ENCODE assay signal across 1 cellular context in the genomic region with DNA sequence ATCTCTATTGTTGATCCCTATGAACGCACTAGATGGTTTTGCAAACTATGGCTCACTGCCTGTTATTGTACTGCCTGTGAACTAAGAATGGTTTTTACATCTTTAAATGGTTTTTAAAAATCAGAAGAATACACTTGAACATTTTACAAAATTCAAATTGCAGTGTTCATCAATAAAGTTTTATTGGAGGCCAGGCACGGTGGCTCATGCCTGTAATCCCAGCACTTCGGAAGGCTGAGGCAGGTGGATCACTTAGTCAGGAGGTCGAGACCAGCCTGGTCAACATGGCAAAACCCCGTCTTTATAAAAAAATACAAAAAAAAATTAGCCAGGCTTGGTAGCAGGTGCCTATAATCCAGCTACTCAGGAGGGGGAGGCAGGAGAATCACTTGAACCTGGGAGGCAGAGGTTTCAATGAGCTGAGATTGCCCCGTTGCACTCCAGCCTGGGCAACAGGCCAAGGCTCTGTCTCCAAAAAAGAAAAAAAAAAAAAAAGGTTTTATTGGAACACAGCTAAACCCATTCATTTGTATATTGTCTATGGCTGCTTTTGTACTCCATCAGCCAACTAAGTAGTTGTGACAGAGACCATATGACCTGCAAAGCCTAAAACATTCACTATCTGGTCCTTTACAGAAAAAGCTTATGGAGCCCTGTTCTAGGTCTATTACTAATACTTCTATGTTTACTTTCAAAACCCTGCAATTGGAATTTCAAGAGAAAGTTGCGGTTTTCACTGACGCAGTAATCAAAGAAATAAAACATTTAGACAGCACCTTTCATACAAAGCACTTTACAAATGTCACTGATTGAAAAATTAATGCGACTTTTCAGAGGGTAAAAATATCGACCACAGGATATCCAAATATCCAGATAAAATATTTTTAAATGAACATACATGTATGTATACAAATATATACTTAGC.
TF ChIP-seq lines count a peak whose summit lies in the region.

No MANE protein-coding gene starts in this region.

TF ChIP-seq in IMR-90, 13 proteins besides CTCF, POLR2A, EP300 and RAD21 (continued from another document):
- TF ChIP-seq, protein P1, sequence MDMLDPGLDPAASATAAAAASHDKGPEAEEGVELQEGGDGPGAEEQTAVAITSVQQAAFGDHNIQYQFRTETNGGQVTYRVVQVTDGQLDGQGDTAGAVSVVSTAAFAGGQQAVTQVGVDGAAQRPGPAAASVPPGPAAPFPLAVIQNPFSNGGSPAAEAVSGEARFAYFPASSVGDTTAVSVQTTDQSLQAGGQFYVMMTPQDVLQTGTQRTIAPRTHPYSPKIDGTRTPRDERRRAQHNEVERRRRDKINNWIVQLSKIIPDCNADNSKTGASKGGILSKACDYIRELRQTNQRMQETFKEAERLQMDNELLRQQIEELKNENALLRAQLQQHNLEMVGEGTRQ (IDR thresholded peaks at IDR 0.05; ENCODE audit: low read depth, low read length), result no peak
- no peak for TF ChIP-seq FOS (IDR thresholded peaks at IDR 0.05; ENCODE audit: low read depth, low read length)
